In the genomic region with DNA sequence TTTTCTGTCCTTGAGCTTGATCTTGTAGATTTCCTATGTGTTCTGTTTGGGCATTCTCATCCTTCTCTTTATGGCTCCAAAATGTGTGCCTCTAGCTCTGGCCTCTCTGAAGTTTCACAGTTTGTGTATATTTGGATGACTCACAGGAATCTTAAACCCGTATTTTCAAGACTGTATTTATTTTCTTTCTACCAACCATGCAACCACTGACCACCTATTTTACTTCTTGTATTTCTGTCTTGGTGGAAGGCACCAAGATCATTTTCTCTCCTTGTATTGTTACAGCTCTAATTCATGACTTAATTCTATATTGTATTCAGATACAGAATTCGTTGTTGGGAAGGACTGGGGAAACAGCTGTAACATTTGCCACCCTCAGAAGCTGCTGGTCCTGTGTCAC, we compare ENCODE assay signal across 12 cellular contexts. TPM values are rescaled to one million over a fixed set of nuclear protein-coding genes. Genes with fewer than 3 reads are reported as not detected.
DNase-seq lines count a peak whose midpoint lies in the region; ATAC-seq, FAIRE-seq and TF ChIP-seq lines count a peak whose summit lies in the region.
"Had no signal": no experiment of that assay in that cellular context is flagged by ENCODE, and none has a peak within 500 bp of the region (broad histone marks: within the 10 kb centered on the region; RNA-seq: fewer than 3 reads in every experiment).

No MANE protein-coding gene starts in this region.

- H3K9me3 Mint-ChIP-seq in natural killer cell = no peaks in the 10 kb centered on the region
- no peaks in the 10 kb centered on the region for H3K9me3 Mint-ChIP-seq in natural killer cell treated with Interleukin-12 subunit alpha and Interleukin-12 subunit beta and Interleukin-15 and Interleukin-18, amount 100 ng/mL, for 72 hours

- peak overlapping the region; percentile 1 to 19 for H3K27ac Mint-ChIP-seq in natural killer cell
- H3K27ac Mint-ChIP-seq in natural killer cell treated with Interleukin-12 subunit alpha and Interleukin-12 subunit beta and Interleukin-15 and Interleukin-18, amount 100 ng/mL, for 72 hours = no peak overlapping the region

- no peak for DNase-seq in natural killer cell
- DNase-seq in natural killer cell treated with Interleukin-12 subunit alpha and Interleukin-12 subunit beta and Interleukin-15 and Interleukin-18, amount 100 ng/mL, for 72 hours (ENCODE audit: low spot score) = no peak
- DNase-seq in astrocyte of the spinal cord (ENCODE audit: low read depth, low spot score) = peak; percentile 82
- DNase-seq in keratinocyte (ENCODE audit: low read depth, low spot score) = no peak
- DNase-seq in NCI-H446 (lab: John Stamatoyannopoulos, UW) = no peak
- DNase-seq in activated T-cell treated with anti-CD3 and anti-CD28 coated beads, Interleukin-2, amount 50 U/mL, for 48 hours = no peak
- DNase-seq in OCI-M2 (lab: John Stamatoyannopoulos, UW; ENCODE audit: unreplicated experiment) = no peak
- DNase-seq: ACHN, SHP77 treated with DMSO at 0.1 percent for 48 hours, WERI-Rb-1 had no signal

- peaks cover 2% of the 10 kb centered on the region for H3K9me1 ChIP-seq in keratinocyte (ENCODE audit: control insufficient read depth, extremely low read depth, insufficient read depth, low read length)

- in situ Hi-C loops in astrocyte of the spinal cord (cut with HindIII; ENCODE audit: low sequenced_read_pairs) = no loop called here

- FAIRE-seq in keratinocyte (lab: Jason Lieb, UNC) = no peak

- H3K9me3 ChIP-seq in keratinocyte (ENCODE audit: control insufficient read depth, low read depth, low read length) = no peaks in the 10 kb centered on the region

- no peak overlapping the region for H3K4me3 Mint-ChIP-seq in natural killer cell
- no peak overlapping the region for H3K4me3 Mint-ChIP-seq in natural killer cell treated with Interleukin-12 subunit alpha and Interleukin-12 subunit beta and Interleukin-15 and Interleukin-18, amount 100 ng/mL, for 72 hours

- H2AFZ ChIP-seq in keratinocyte (ENCODE audit: control insufficient read depth, low read length) = no peak overlapping the region

- H3K4me3 ChIP-seq in astrocyte of the spinal cord (ENCODE audit: low read depth, low read length) (no peak overlapping the region), keratinocyte (ENCODE audit: control insufficient read depth in 2 of 3, extremely low read depth in 1 of 3, insufficient read depth in 2 of 3, low read depth in 1 of 3, low read length in 3 of 3) (no peak overlapping the region)

- H3K36me3 ChIP-seq in keratinocyte (ENCODE audit: control insufficient read depth in 2 of 2, extremely low read depth in 1 of 2, insufficient read depth in 2 of 2, low read length in 2 of 2) = peaks cover 7 to 9% of the 10 kb centered on the region in 2 experiments

- H3K27me3 ChIP-seq in keratinocyte (ENCODE audit: control insufficient read depth, extremely low read depth, insufficient read depth, low read length) = no peaks in the 10 kb centered on the region

- no peaks in the 10 kb centered on the region for H4K20me1 ChIP-seq in keratinocyte (ENCODE audit: control insufficient read depth, extremely low read depth, insufficient read depth, low read length)

- H3K36me3 Mint-ChIP-seq in natural killer cell = no peaks in the 10 kb centered on the region
- H3K36me3 Mint-ChIP-seq in natural killer cell treated with Interleukin-12 subunit alpha and Interleukin-12 subunit beta and Interleukin-15 and Interleukin-18, amount 100 ng/mL, for 72 hours = no peaks in the 10 kb centered on the region

- peaks cover 64% of the 10 kb centered on the region for H3K79me2 ChIP-seq in keratinocyte (ENCODE audit: control insufficient read depth, insufficient read depth, low read length)

- intact Hi-C loops in natural killer cell (cut with micrococcal nuclease) = loop anchor here (10.0 kb wide), 1 partner anchor 106 kb away; no protein-coding TSS in a partner anchor

- peak overlapping the region; percentile 34 for H3K27ac ChIP-seq in keratinocyte (ENCODE audit: control insufficient read depth, insufficient read depth, low read length)
- H3K27ac ChIP-seq: WERI-Rb-1 had no signal

- dilution Hi-C loops in keratinocyte (cut with MboI; ENCODE audit: extremely low pct_ligation_motif_present, low sequenced_read_pairs) = no loop called here

- peaks cover 41% of the 10 kb centered on the region for H3K4me1 ChIP-seq in keratinocyte (ENCODE audit: control insufficient read depth, extremely low read depth, insufficient read depth, low read length)

- no peaks in the 10 kb centered on the region for H3K27me3 Mint-ChIP-seq in natural killer cell (ENCODE audit: low read depth in 2 of 2)
- no peaks in the 10 kb centered on the region for H3K27me3 Mint-ChIP-seq in natural killer cell treated with Interleukin-12 subunit alpha and Interleukin-12 subunit beta and Interleukin-15 and Interleukin-18, amount 100 ng/mL, for 72 hours

- no peak overlapping the region for H3K9ac ChIP-seq in keratinocyte (ENCODE audit: control insufficient read depth, extremely low read depth, insufficient read depth, low read length)

- TF ChIP-seq CTCF in natural killer cell (IDR thresholded peaks at IDR 0.05) (no peak), astrocyte of the spinal cord (IDR thresholded peaks at IDR 0.05; ENCODE audit: low read depth, low read length) (no peak), keratinocyte (optimal IDR thresholded peaks at IDR 0.05 in 1 of 3, IDR thresholded peaks at IDR 0.05 in 1 of 3, conservative IDR thresholded peaks at IDR 0.05 in 1 of 3; ENCODE audit: extremely low read depth in 1 of 3, insufficient read depth in 2 of 3, low read length in 3 of 3) (no peak)

- H3K4me2 ChIP-seq in keratinocyte (ENCODE audit: control insufficient read depth, extremely low read depth, insufficient read depth, low read depth, low read length) = peak overlapping the region; percentile 37

- peaks cover 25 to 33% of the 10 kb centered on the region in 2 donors for H3K4me1 Mint-ChIP-seq in natural killer cell
- peaks cover 13 to 18% of the 10 kb centered on the region in 2 donors for H3K4me1 Mint-ChIP-seq in natural killer cell treated with Interleukin-12 subunit alpha and Interleukin-12 subunit beta and Interleukin-15 and Interleukin-18, amount 100 ng/mL, for 72 hours (ENCODE audit: low read depth in 2 of 2)

- no peak for ATAC-seq in natural killer cell
- ATAC-seq in natural killer cell treated with Interleukin-12 subunit alpha and Interleukin-12 subunit beta and Interleukin-15 and Interleukin-18, amount 100 ng/mL, for 72 hours = no peak
- no peak for ATAC-seq in HG03378 (IDR thresholded peaks at IDR 0.05; ENCODE audit: unreplicated experiment)
- ATAC-seq: left lobe of liver had no signal

RNA-seq across cellular contexts. Expression of a gene that starts 39.5 kb away (rescaled TPM):
- 10 to 100 TPM; 55.4 to 86.6 (median 66.7) TPM for total RNA-seq in natural killer cell
- 10 to 100 TPM; 48.5 to 52.8 TPM for total RNA-seq in natural killer cell treated with Interleukin-12 subunit alpha and Interleukin-12 subunit beta and Interleukin-15 and Interleukin-18, amount 100 ng/mL, for 72 hours
- 102 to 197 TPM (median 180 TPM) in 3 replicates for polyA plus RNA-seq in keratinocyte
- 545 TPM for polyA plus RNA-seq in keratinocyte (2011; ENCODE audit: low read depth)
- polyA plus RNA-seq in keratinocyte (2011; cell fraction: cytosol; rRNA removed) = 46.9 and 122 TPM in 2 replicates
- polyA plus RNA-seq in keratinocyte (2011; cell fraction: nucleus; rRNA removed) = 224 and 250 TPM in 2 replicates
- 109 and 122 TPM in 2 replicates for polyA plus RNA-seq in keratinocyte (2012; ENCODE audit: low replicate concordance)
- 157 to 338 TPM (median 294 TPM) in 3 replicates for polyA minus RNA-seq in keratinocyte
- polyA minus RNA-seq in keratinocyte (2011; cell fraction: cytosol; rRNA and poly(A)+ RNA removed) = 91.5 TPM
- 249 and 497 TPM in 2 replicates for polyA minus RNA-seq in keratinocyte (2011; cell fraction: nucleus; rRNA and poly(A)+ RNA removed)

Comparison
In these comparisons a context has a peak if more than half of its experiments do, and no peak if none do; other contexts are left out.
1. H3K27ac Mint-ChIP-seq: peak in natural killer cell (2 of 2); none in natural killer cell treated with Interleukin-12 subunit alpha and Interleukin-12 subunit beta and Interleukin-15 and Interleukin-18, amount 100 ng/mL, for 72 hours (0 of 2).